ENCODE assay signal across 19 cellular contexts in the genomic region with DNA sequence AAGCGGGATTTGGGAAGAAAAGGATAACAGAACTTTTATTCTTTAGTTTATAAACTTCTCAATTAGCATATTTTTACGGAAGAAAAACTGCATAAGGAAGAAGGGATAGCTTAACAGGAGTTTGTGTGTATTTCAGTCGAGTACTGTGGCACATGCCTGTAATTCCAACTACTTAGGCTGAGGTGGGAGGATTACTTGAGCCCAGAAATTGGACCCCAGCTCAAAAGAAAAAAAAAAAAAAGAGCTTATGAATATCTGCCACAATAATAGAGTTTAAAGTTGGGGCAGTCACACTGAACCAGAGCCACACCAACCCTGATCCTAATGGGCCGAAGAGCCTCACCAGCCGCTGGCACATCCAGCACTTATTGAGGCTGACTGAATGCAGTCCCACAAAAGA. TPM values are rescaled to one million over a fixed set of nuclear protein-coding genes. Genes with fewer than 3 reads are reported as not detected.
"Had no signal": no experiment of that assay in that cellular context is flagged by ENCODE, and none has a peak within 500 bp of the region (broad histone marks: within the 10 kb centered on the region; RNA-seq: fewer than 3 reads in every experiment).

No MANE protein-coding gene starts in this region.

- H3K4me3 ChIP-seq: gastroesophageal sphincter, vagina had no signal

- ATAC-seq: activated CD8-positive, alpha-beta memory T cell treated with anti-CD3 and anti-CD28 coated beads, Interleukin-2, amount 10 ng/mL, durations not matched to agents 7 days and 5 days; gastroesophageal sphincter; left ventricle myocardium superior; sciatic nerve; stimulated activated naive B cell treated with anti-CD40 and anti-IgM and Interleukin-4, amounts not matched to agents 10 μg/mL and 1 μg/mL and 100 μg/mL, for 72 hours had no signal

- H3K4me1 ChIP-seq: gastroesophageal sphincter, vagina had no signal

- H3K27me3 ChIP-seq: gastroesophageal sphincter, vagina had no signal

- DNase-seq: activated CD4-positive, alpha-beta memory T cell treated with anti-CD3 and anti-CD28 coated beads, Interleukin-2, amount 10 ng/mL, durations not matched to agents 7 days and 5 days; activated CD4-positive, alpha-beta T cell treated with anti-CD3 and anti-CD28 coated beads for 48 hours; activated CD8-positive, alpha-beta memory T cell treated with anti-CD3 and anti-CD28 coated beads, Interleukin-2, amount 10 ng/mL, durations not matched to agents 7 days and 5 days; activated effector memory CD4-positive, alpha-beta T cell treated with anti-CD3 and anti-CD28 coated beads, Interleukin-2, amount 50 U/mL, for 16 hours; activated T-cell treated with anti-CD3 and anti-CD28 coated beads for 4 hours; cerebellar nuclear complex; effector CD8-positive, alpha-beta T cell; head of caudate nucleus; left ventricle myocardium superior; mammary epithelial cell; occipital lobe; posterior cingulate gyrus; stimulated activated CD4-positive, alpha-beta T cell treated with anti-CD3 and anti-CD28 coated beads, Interleukin-2, amount 100 ng/mL, for 48 hours; stimulated activated CD8-positive, alpha-beta memory T cell treated with anti-CD3 and anti-CD28 coated beads, Interleukin-4, amount 100 ng/mL, for 48 hours; stimulated activated naive B cell treated with anti-CD40 and anti-IgM and Interleukin-4, amounts not matched to agents 10 μg/mL and 1 μg/mL and 100 μg/mL, for 72 hours; T1000 had no signal

- H3K27ac ChIP-seq: gastroesophageal sphincter, vagina had no signal

- H3K9me3 ChIP-seq: gastroesophageal sphincter, vagina had no signal

RNA-seq across cellular contexts. Expression of gene DLL4, which starts 55.3 kb away (rescaled TPM):
- total RNA-seq: activated CD4-positive, alpha-beta memory T cell treated with anti-CD3 and anti-CD28 coated beads, Interleukin-2, amount 10 ng/mL, durations not matched to agents 7 days and 5 days had no signal
- polyA plus RNA-seq: mammary epithelial cell had no signal
